Comparison of ENCODE assay signal across 27 cellular contexts in genomic region chr13:27613623-27614022, GRCh38.
"Had no signal": no experiment of that assay in that cellular context is flagged by ENCODE, and none has a peak within 500 bp of the region (broad histone marks: within the 10 kb centered on the region; RNA-seq: fewer than 3 reads in every experiment).

No MANE protein-coding gene starts in this region.

- H3K4me3 ChIP-seq: heart right ventricle, left ventricle myocardium inferior, lower lobe of right lung, ovary, right atrium auricular region, right lobe of liver, suprapubic skin, thoracic aorta, tibial nerve, upper lobe of left lung, vagina had no signal

- H3K4me3 Mint-ChIP-seq: mesothelial cell of epicardium; naive thymus-derived CD4-positive, alpha-beta T cell; natural killer cell treated with Interleukin-12 subunit alpha and Interleukin-12 subunit beta and Interleukin-15 and Interleukin-18, amount 100 ng/mL, for 72 hours; stimulated activated naive B cell treated with anti-CD40 and anti-IgM and Interleukin-4, amounts not matched to agents 10 μg/mL and 1 μg/mL and 100 μg/mL, for 72 hours had no signal

- ATAC-seq: heart right ventricle; left cardiac atrium; lower lobe of right lung; naive thymus-derived CD4-positive, alpha-beta T cell; natural killer cell treated with Interleukin-12 subunit alpha and Interleukin-12 subunit beta and Interleukin-15 and Interleukin-18, amount 100 ng/mL, for 72 hours; stimulated activated naive B cell treated with anti-CD40 and anti-IgM and Interleukin-4, amounts not matched to agents 10 μg/mL and 1 μg/mL and 100 μg/mL, for 72 hours; stimulated activated naive CD8-positive, alpha-beta T cell treated with anti-CD3 and anti-CD28 coated beads, Interleukin-15, Interleukin-2, amounts not matched to agents 100 U/mL and 50 U/mL, for 24 hours had no signal

- H3K36me3 Mint-ChIP-seq: natural killer cell treated with Interleukin-12 subunit alpha and Interleukin-12 subunit beta and Interleukin-15 and Interleukin-18, amount 100 ng/mL, for 72 hours had no signal

- DNase-seq: glutamatergic neuron; heart right ventricle; hippocampal formation; kidney glomerular epithelial cell; left cardiac atrium; left ventricle myocardium inferior; lower lobe of right lung; mammary epithelial cell; mesenchymal stem cell; naive thymus-derived CD4-positive, alpha-beta T cell; ovary; right lobe of liver; stimulated activated CD4-positive, alpha-beta T cell treated with anti-CD3 and anti-CD28 coated beads, Interleukin-12 subunit alpha, Interleukin-12 subunit beta, amount 100 ng/mL, for 4 hours; stimulated activated CD4-positive, alpha-beta T cell treated with anti-CD3 and anti-CD28 coated beads, Interleukin-15, amount 100 ng/mL, for 24 hours; stimulated activated CD4-positive, alpha-beta T cell treated with anti-CD3 and anti-CD28 coated beads, Interleukin-2, amount 100 ng/mL, for 24 hours; stimulated activated CD4-positive, alpha-beta T cell treated with anti-CD3 and anti-CD28 coated beads, Interleukin-4, amount 100 ng/mL, for 1 hour; stimulated activated naive B cell treated with anti-CD40 and anti-IgM and Interleukin-4, amounts not matched to agents 10 μg/mL and 1 μg/mL and 100 μg/mL, for 72 hours; stimulated activated naive CD8-positive, alpha-beta T cell treated with anti-CD3 and anti-CD28 coated beads, Interleukin-15, Interleukin-2, amounts not matched to agents 100 U/mL and 50 U/mL, for 24 hours; upper lobe of left lung had no signal

- H3K9me3 Mint-ChIP-seq: natural killer cell treated with Interleukin-12 subunit alpha and Interleukin-12 subunit beta and Interleukin-15 and Interleukin-18, amount 100 ng/mL, for 72 hours; stimulated activated naive B cell treated with anti-CD40 and anti-IgM and Interleukin-4, amounts not matched to agents 10 μg/mL and 1 μg/mL and 100 μg/mL, for 72 hours had no signal

- H3K36me3 ChIP-seq: lower lobe of right lung, ovary, right atrium auricular region, right lobe of liver, suprapubic skin, thoracic aorta, upper lobe of left lung, vagina had no signal

- H3K27me3 Mint-ChIP-seq: naive thymus-derived CD4-positive, alpha-beta T cell; natural killer cell treated with Interleukin-12 subunit alpha and Interleukin-12 subunit beta and Interleukin-15 and Interleukin-18, amount 100 ng/mL, for 72 hours; progenitor cell of endocrine pancreas; stimulated activated naive B cell treated with anti-CD40 and anti-IgM and Interleukin-4, amounts not matched to agents 10 μg/mL and 1 μg/mL and 100 μg/mL, for 72 hours had no signal

- H3K9me3 ChIP-seq: lower lobe of right lung, ovary, right atrium auricular region, right lobe of liver, suprapubic skin, thoracic aorta, tibial nerve had no signal

- H3K27ac Mint-ChIP-seq: mesothelial cell of epicardium; naive thymus-derived CD4-positive, alpha-beta T cell; natural killer cell treated with Interleukin-12 subunit alpha and Interleukin-12 subunit beta and Interleukin-15 and Interleukin-18, amount 100 ng/mL, for 72 hours; progenitor cell of endocrine pancreas; stimulated activated naive B cell treated with anti-CD40 and anti-IgM and Interleukin-4, amounts not matched to agents 10 μg/mL and 1 μg/mL and 100 μg/mL, for 72 hours had no signal

- H3K27ac ChIP-seq: heart right ventricle, left ventricle myocardium inferior, lower lobe of right lung, ovary, right atrium auricular region, suprapubic skin, thoracic aorta, tibial nerve, vagina had no signal

- H3K27me3 ChIP-seq: heart right ventricle, ovary, right atrium auricular region, right lobe of liver, suprapubic skin, tibial nerve, upper lobe of left lung, vagina had no signal
